In genomic region chr3:13111173-13111873, GRCh38 we compare ENCODE assay signal across 11 cellular contexts. TPM values are rescaled to one million over a fixed set of nuclear protein-coding genes. Genes with fewer than 3 reads are reported as not detected.
DNase-seq lines count a peak whose midpoint lies in the region; ATAC-seq and TF ChIP-seq lines count a peak whose summit lies in the region.
"Had no signal": no experiment of that assay in that cellular context is flagged by ENCODE, and none has a peak within 500 bp of the region (broad histone marks: within the 10 kb centered on the region; RNA-seq: fewer than 3 reads in every experiment).

No MANE protein-coding gene starts in this region.

- H3K27ac ChIP-seq in CD4-positive, alpha-beta memory T cell (ENCODE audit: low read depth, low read length), result no peak overlapping the region
- H3K27ac ChIP-seq in OCI-LY3 (ENCODE audit: low read length) (peak overlapping the region; percentile 88), right lobe of liver (peak overlapping the region in 1 of 3 donors; percentile 18)
- H3K27ac ChIP-seq: heart right ventricle had no signal

- TF ChIP-seq POLR2A in right lobe of liver (IDR thresholded peaks at IDR 0.05), result no peak

- H3K4me3 Mint-ChIP-seq in CD4-positive, alpha-beta memory T cell, result peak overlapping the region in 2 of 8 donors; percentile 56 to 77
- H3K4me3 Mint-ChIP-seq: HFFc6 had no signal

- peak overlapping the region in 4 of 7 donors; percentile 24 to 79 (median 53) for H3K27ac Mint-ChIP-seq in CD4-positive, alpha-beta memory T cell
- H3K27ac Mint-ChIP-seq: HFFc6 had no signal

- H3K9ac ChIP-seq in OCI-LY3 (ENCODE audit: low read length), result peak overlapping the region; percentile 61

- no peaks in the 10 kb centered on the region for H3K27me3 ChIP-seq in CD4-positive, alpha-beta memory T cell (ENCODE audit: insufficient read depth, low read length)
- H3K27me3 ChIP-seq in OCI-LY3 (ENCODE audit: low read depth, low read length), result peaks cover 10% of the 10 kb centered on the region; the same call in 1 of the 2 replicates
- no peaks in the 10 kb centered on the region for H3K27me3 ChIP-seq in right lobe of liver

- H3K4me1 Mint-ChIP-seq in CD4-positive, alpha-beta memory T cell, result peaks cover 5 to 12% (median 7%) of the 10 kb centered on the region in 4 donors

- H3K4me3 ChIP-seq in CD4-positive, alpha-beta memory T cell (ENCODE audit: low read length in 2 of 2), result no peak overlapping the region
- H3K4me3 ChIP-seq in OCI-LY3 (ENCODE audit: low read length) (peak overlapping the region; percentile 67), right lobe of liver (no peak overlapping the region)
- H3K4me3 ChIP-seq: heart right ventricle had no signal

- H4K20me1 ChIP-seq in OCI-LY3 (ENCODE audit: insufficient read depth, low read length), result no peaks in the 10 kb centered on the region

- H3K4me2 ChIP-seq in OCI-LY3 (ENCODE audit: low read length), result peak overlapping the region; percentile 77

- no peaks in the 10 kb centered on the region for H3K79me2 ChIP-seq in OCI-LY3 (ENCODE audit: low read length)

- H3K9me3 ChIP-seq in CD4-positive, alpha-beta memory T cell (ENCODE audit: control insufficient read depth in 1 of 2, low read length in 2 of 2), result no peaks in the 10 kb centered on the region
- no peaks in the 10 kb centered on the region for H3K9me3 ChIP-seq in OCI-LY3 (ENCODE audit: insufficient read depth, low read length)
- H3K9me3 ChIP-seq in right lobe of liver, result no peaks in the 10 kb centered on the region
- H3K9me3 ChIP-seq: heart right ventricle had no signal

- peak; percentile 13 for ATAC-seq in GM19468 (IDR thresholded peaks at IDR 0.05; ENCODE audit: extremely low read depth, unreplicated experiment)
- ATAC-seq in right lobe of liver, result peak in 2 of 4 donors; percentile 10 to 26

- WGBS in right lobe of liver (ENCODE audit: insufficient coverage, low coverage, low lambda C conversion rate, missing lambda C conversion rate), result 39% methylated on average over 5 of the region's 9 CpGs

- intact Hi-C loops in CD4-positive, alpha-beta memory T cell (cut with micrococcal nuclease), result no loop called here
- intact Hi-C loops in right lobe of liver (cut with DNase I), result no loop called here

- peaks cover 0 to 4% (median 0%) of the 10 kb centered on the region in 8 donors for H3K9me3 Mint-ChIP-seq in CD4-positive, alpha-beta memory T cell
- H3K9me3 Mint-ChIP-seq: HFFc6 had no signal

- POLR2A ChIA-PET in CD4-positive, alpha-beta memory T cell (lab: Charles Lee; ENCODE audit: partially characterized antibody), result interaction anchor here (1.1 to 1.3 kb wide), 2 partner anchors 95 to 99 kb away, joined by 3 read pairs; no protein-coding TSS in a partner anchor

- no peaks in the 10 kb centered on the region for H3K36me3 ChIP-seq in CD4-positive, alpha-beta memory T cell (ENCODE audit: insufficient read depth, low read length)
- no peaks in the 10 kb centered on the region for H3K36me3 ChIP-seq in OCI-LY3 (replicated peaks; ENCODE audit: low read depth, low read length)
- H3K36me3 ChIP-seq in right lobe of liver, result no peaks in the 10 kb centered on the region
- H3K36me3 ChIP-seq: heart right ventricle had no signal

- no peaks in the 10 kb centered on the region for H3K27me3 Mint-ChIP-seq in CD4-positive, alpha-beta memory T cell

- H3K36me3 Mint-ChIP-seq in CD4-positive, alpha-beta memory T cell, result no peaks in the 10 kb centered on the region

- no peak for DNase-seq in CD4-positive, alpha-beta memory T cell
- DNase-seq in right lobe of liver (peak in 2 of 3 donors; percentile 11 to 55), NCI-H128 (lab: John Stamatoyannopoulos, UW; ENCODE audit: unreplicated experiment) (no peak), NCI-H146 treated with DMSO at 0.1 percent for 48 hours (lab: John Stamatoyannopoulos, UW; ENCODE audit: unreplicated experiment) (no peak)
- no peak for DNase-seq in activated CD4-positive, CD25-positive, alpha-beta regulatory T cell (lab: John Stamatoyannopoulos, UW)
- no peak for DNase-seq in stimulated activated CD4-positive, alpha-beta T cell treated with anti-CD3 and anti-CD28 coated beads, Interleukin-2, amount 100 ng/mL, for 48 hours
- DNase-seq: heart right ventricle, NCI-H1694 had no signal

- TF ChIP-seq CTCF in OCI-LY3 (IDR thresholded peaks at IDR 0.05; ENCODE audit: low read depth, low read length) (no peak), right lobe of liver (IDR thresholded peaks at IDR 0.05) (no peak)

- H3K4me1 ChIP-seq in CD4-positive, alpha-beta memory T cell (ENCODE audit: insufficient read depth, low read length), result peaks cover 11% of the 10 kb centered on the region
- H3K4me1 ChIP-seq in OCI-LY3 (ENCODE audit: low read length), result peaks cover 44% of the 10 kb centered on the region
- peaks cover 0 to 18% (median 6%) of the 10 kb centered on the region in 4 donors for H3K4me1 ChIP-seq in right lobe of liver

- CTCF ChIA-PET in CD4-positive, alpha-beta memory T cell (lab: Charles Lee; ENCODE audit: partially characterized antibody), result interaction anchor here (0.6 to 2.1 kb wide), 2 partner anchors 20 to 22 kb away, joined by 3 to 8 read pairs; no protein-coding TSS in a partner anchor

- peak overlapping the region; percentile 39 for H2AFZ ChIP-seq in OCI-LY3 (ENCODE audit: low read depth, low read length)

RNA-seq across cellular contexts. Expression of gene IQSEC1, which starts 38.1 kb away (rescaled TPM):
- 10 to 100 TPM; 79.3 to 82.0 TPM for total RNA-seq in CD4-positive, alpha-beta memory T cell
- 10 to 100 TPM; 11.9 to 45.3 TPM for polyA plus RNA-seq in CD4-positive, alpha-beta memory T cell
- total RNA-seq in right lobe of liver, result 10 to 100 TPM; 32.1 to 61.3 (median 48.9) TPM

Comparison
In these comparisons a context has a peak if more than half of its experiments do, and no peak if none do; other contexts are left out.
1. DNase-seq: peak in right lobe of liver (2 of 3); none in CD4-positive, alpha-beta memory T cell (0 of 5), activated CD4-positive, CD25-positive, alpha-beta regulatory T cell (0 of 4), NCI-H128 (single experiment), NCI-H146 treated with DMSO at 0.1 percent for 48 hours (single experiment) and stimulated activated CD4-positive, alpha-beta T cell treated with anti-CD3 and anti-CD28 coated beads, Interleukin-2, amount 100 ng/mL, for 48 hours (0 of 2).